Comparison of ENCODE assay signal across 14 cellular contexts in the genomic region with DNA sequence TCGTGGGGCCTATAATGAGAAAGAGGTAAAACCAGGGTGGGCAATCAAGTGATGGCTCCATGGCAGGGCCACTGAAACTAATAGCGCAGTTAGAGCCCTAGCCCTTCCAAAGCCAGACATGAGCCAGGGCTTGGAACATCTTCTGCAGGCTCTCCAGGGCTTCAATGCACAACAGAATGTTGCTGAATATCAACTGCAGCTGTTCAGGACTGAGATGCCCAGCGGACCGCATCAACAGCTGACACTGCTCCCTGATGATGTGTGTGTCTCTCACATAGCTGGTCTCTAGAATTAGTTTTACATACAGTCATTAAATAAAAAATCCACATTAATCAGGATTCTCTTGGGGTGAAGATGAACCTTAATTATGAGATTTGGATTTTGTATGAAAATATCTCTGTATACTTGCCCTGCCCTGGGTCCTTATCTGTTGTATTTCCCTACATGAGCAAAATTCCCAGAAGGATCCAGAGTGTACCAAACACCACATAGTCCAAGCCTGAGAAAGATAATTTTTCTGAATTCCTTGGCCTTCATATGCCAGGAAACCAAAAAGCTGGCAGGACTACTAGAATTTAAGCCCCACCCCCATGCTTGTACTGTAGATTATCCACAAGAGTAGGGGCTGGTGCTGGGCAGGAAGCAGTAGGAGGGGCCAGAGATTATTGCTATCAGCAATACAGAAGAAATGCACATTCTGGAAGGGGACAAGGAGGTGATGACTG. TPM values are rescaled to one million over a fixed set of nuclear protein-coding genes. Genes with fewer than 3 reads are reported as not detected.
DNase-seq lines count a peak whose midpoint lies in the region; ATAC-seq and TF ChIP-seq lines count a peak whose summit lies in the region.
"Had no signal": no experiment of that assay in that cellular context is flagged by ENCODE, and none has a peak within 500 bp of the region (broad histone marks: within the 10 kb centered on the region; RNA-seq: fewer than 3 reads in every experiment).

No MANE protein-coding gene starts in this region.

- peak; percentile 79 for ATAC-seq in DND-41 (ENCODE audit: insufficient read depth, low read depth)
- peak; percentile 61 to 73 for ATAC-seq in naive B cell (ENCODE audit: low read depth in 2 of 2)
- ATAC-seq in HG02610 (IDR thresholded peaks at IDR 0.05; ENCODE audit: unreplicated experiment): no peak
- no peak for ATAC-seq in stimulated activated naive CD8-positive, alpha-beta T cell treated with anti-CD3 and anti-CD28 coated beads, Interleukin-15, amount 100 ng/mL, for 72 hours

- no peaks in the 10 kb centered on the region for H3K36me3 Mint-ChIP-seq in naive B cell
- H3K36me3 Mint-ChIP-seq: activated naive CD8-positive, alpha-beta T cell treated with anti-CD3 and anti-CD28 coated beads, Interleukin-2, amount 10 ng/mL, durations not matched to agents 7 days and 5 days had no signal

- H3K4me1 Mint-ChIP-seq in naive B cell: peaks cover 14 to 23% (median 22%) of the 10 kb centered on the region in 3 donors
- H3K4me1 Mint-ChIP-seq in stimulated activated naive CD8-positive, alpha-beta T cell treated with anti-CD3 and anti-CD28 coated beads, Interleukin-15, amount 100 ng/mL, for 72 hours: no peaks in the 10 kb centered on the region
- H3K4me1 Mint-ChIP-seq: activated naive CD8-positive, alpha-beta T cell treated with anti-CD3 and anti-CD28 coated beads, Interleukin-2, amount 10 ng/mL, durations not matched to agents 7 days and 5 days; central memory CD8-positive, alpha-beta T cell had no signal

- no peaks in the 10 kb centered on the region for H4K20me1 ChIP-seq in DND-41 (ENCODE audit: insufficient read depth, low read length)

- H3K9me3 ChIP-seq in DND-41 (ENCODE audit: insufficient read depth, low read length, severe bottlenecking): no peaks in the 10 kb centered on the region

- DNase-seq in DND-41 (peak; percentile 12), NCI-H1694 treated with DMSO at 0.1 percent for 48 hours (lab: John Stamatoyannopoulos, UW) (peak; percentile 24), coronary artery (ENCODE audit: low spot score) (no peak), naive B cell (no peak), foreskin melanocyte (no peak), DMS79 treated with DMSO at 0.1 percent for 48 hours (lab: John Stamatoyannopoulos, UW) (no peak)
- no peak for DNase-seq in stimulated activated naive CD8-positive, alpha-beta T cell treated with anti-CD3 and anti-CD28 coated beads, Interleukin-15, amount 100 ng/mL, for 72 hours
- DNase-seq: activated CD4-positive, alpha-beta T cell treated with anti-CD3 and anti-CD28 coated beads for 1 hour; activated naive CD8-positive, alpha-beta T cell treated with anti-CD3 and anti-CD28 coated beads, Interleukin-2, amount 10 ng/mL, durations not matched to agents 7 days and 5 days; GF-D8; NCI-H1105 treated with DMSO at 0.1 percent for 48 hours had no signal

- peak overlapping the region in 1 of 8 donors; percentile 13 for H3K4me3 Mint-ChIP-seq in naive B cell
- no peak overlapping the region for H3K4me3 Mint-ChIP-seq in stimulated activated naive CD8-positive, alpha-beta T cell treated with anti-CD3 and anti-CD28 coated beads, Interleukin-15, amount 100 ng/mL, for 72 hours
- H3K4me3 Mint-ChIP-seq: activated naive CD8-positive, alpha-beta T cell treated with anti-CD3 and anti-CD28 coated beads, Interleukin-2, amount 10 ng/mL, durations not matched to agents 7 days and 5 days; central memory CD8-positive, alpha-beta T cell had no signal

- TF ChIP-seq CTCF in DND-41 (IDR thresholded peaks at IDR 0.05; ENCODE audit: borderline replicate concordance, extremely low read depth, low read length, poor library complexity, severe bottlenecking): no peak
- TF ChIP-seq CTCF in coronary artery (IDR thresholded peaks at IDR 0.05): no peak

- H3K4me1 ChIP-seq in DND-41 (ENCODE audit: insufficient read depth, low read length): peaks cover 5% of the 10 kb centered on the region; the same call in 1 of the 2 replicates

- H2AFZ ChIP-seq in DND-41 (ENCODE audit: low read depth, low read length): 0 out of 2 replicates have a peak overlapping the region, but pooled peaks have one; percentile 40

- H3K27ac Mint-ChIP-seq in naive B cell: peak overlapping the region in 3 of 6 donors; percentile 33 to 83 (median 51)
- H3K27ac Mint-ChIP-seq in stimulated activated naive CD8-positive, alpha-beta T cell treated with anti-CD3 and anti-CD28 coated beads, Interleukin-15, amount 100 ng/mL, for 72 hours: no peak overlapping the region
- H3K27ac Mint-ChIP-seq: activated naive CD8-positive, alpha-beta T cell treated with anti-CD3 and anti-CD28 coated beads, Interleukin-2, amount 10 ng/mL, durations not matched to agents 7 days and 5 days; progenitor cell of endocrine pancreas had no signal

- H3K79me2 ChIP-seq in DND-41 (ENCODE audit: insufficient read depth, low read length): no peaks in the 10 kb centered on the region

- H3K9ac ChIP-seq in DND-41 (ENCODE audit: low read depth, low read length): no peak overlapping the region

- no peak overlapping the region for H3K4me2 ChIP-seq in DND-41 (ENCODE audit: insufficient read depth, low read length)

- peaks cover 0 to 5% (median 0%) of the 10 kb centered on the region in 3 donors for H3K27me3 Mint-ChIP-seq in naive B cell
- peaks cover 14% of the 10 kb centered on the region for H3K27me3 Mint-ChIP-seq in stimulated activated naive CD8-positive, alpha-beta T cell treated with anti-CD3 and anti-CD28 coated beads, Interleukin-15, amount 100 ng/mL, for 72 hours

- no peak overlapping the region for H3K27ac ChIP-seq in DND-41 (ENCODE audit: low read length)
- H3K27ac ChIP-seq in coronary artery: peak overlapping the region in 1 of 2 donors; percentile 57

- no peaks in the 10 kb centered on the region for H3K36me3 ChIP-seq in DND-41 (ENCODE audit: insufficient read depth, low read length)

- H3K9me3 Mint-ChIP-seq in naive B cell: peaks cover 0 to 2% (median 0%) of the 10 kb centered on the region in 7 donors
- no peaks in the 10 kb centered on the region for H3K9me3 Mint-ChIP-seq in stimulated activated naive CD8-positive, alpha-beta T cell treated with anti-CD3 and anti-CD28 coated beads, Interleukin-15, amount 100 ng/mL, for 72 hours
- H3K9me3 Mint-ChIP-seq: activated naive CD8-positive, alpha-beta T cell treated with anti-CD3 and anti-CD28 coated beads, Interleukin-2, amount 10 ng/mL, durations not matched to agents 7 days and 5 days; central memory CD8-positive, alpha-beta T cell had no signal

- H3K4me3 ChIP-seq in DND-41 (ENCODE audit: low read depth in 1 of 2, low read length in 2 of 2) (no peak overlapping the region), coronary artery (peak overlapping the region; percentile 38)

- H3K27me3 ChIP-seq in DND-41 (ENCODE audit: insufficient read depth, low read length, poor library complexity): no peaks in the 10 kb centered on the region

RNA-seq across cellular contexts. Expression of gene GOLGB1, which starts 7.7 kb away (rescaled TPM):
- 10 to 100 TPM in 1 of 6 donors, 1 to 10 TPM in 5; 1.2 to 10.6 (median 5.8) TPM for polyA plus RNA-seq in naive B cell (ENCODE audit: low read depth in 6 of 6)

Comparison
In these comparisons a context has a peak if more than half of its experiments do, and no peak if none do; other contexts are left out.
1. ATAC-seq: peak in DND-41 (single experiment) and naive B cell (2 of 2); none in HG02610 (single experiment) and stimulated activated naive CD8-positive, alpha-beta T cell treated with anti-CD3 and anti-CD28 coated beads, Interleukin-15, amount 100 ng/mL, for 72 hours (single experiment).
2. DNase-seq: peak in DND-41 (single experiment) and NCI-H1694 treated with DMSO at 0.1 percent for 48 hours (single experiment); none in coronary artery (single experiment), naive B cell (single experiment), foreskin melanocyte (single experiment), DMS79 treated with DMSO at 0.1 percent for 48 hours (single experiment) and stimulated activated naive CD8-positive, alpha-beta T cell treated with anti-CD3 and anti-CD28 coated beads, Interleukin-15, amount 100 ng/mL, for 72 hours (0 of 2).